In the genomic region with DNA sequence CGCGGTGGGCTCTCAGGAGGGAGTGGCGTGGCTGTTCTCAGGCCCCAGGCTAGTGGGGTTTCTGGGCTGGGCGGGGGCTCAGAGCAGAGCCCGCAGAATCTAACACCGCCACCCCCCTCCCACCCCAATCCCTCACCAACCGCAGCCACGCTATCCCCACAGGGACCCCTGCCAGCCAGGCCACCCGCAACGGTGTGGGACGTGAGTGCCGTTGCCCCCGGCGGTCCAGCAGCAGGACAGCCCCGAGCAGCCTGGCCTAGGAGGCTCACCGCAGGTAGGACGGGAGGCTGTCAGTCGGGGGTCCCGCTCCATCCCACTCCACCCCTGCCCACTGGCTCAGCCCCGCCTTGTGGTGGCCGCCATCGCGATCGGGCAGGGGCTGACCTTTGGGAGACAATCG, we compare ENCODE assay signal across 22 cellular contexts. TPM values are rescaled to one million over a fixed set of nuclear protein-coding genes. Genes with fewer than 3 reads are reported as not detected.
"Had no signal": no experiment of that assay in that cellular context is flagged by ENCODE, and none has a peak within 500 bp of the region (broad histone marks: within the 10 kb centered on the region; RNA-seq: fewer than 3 reads in every experiment).

A gene with protein sequence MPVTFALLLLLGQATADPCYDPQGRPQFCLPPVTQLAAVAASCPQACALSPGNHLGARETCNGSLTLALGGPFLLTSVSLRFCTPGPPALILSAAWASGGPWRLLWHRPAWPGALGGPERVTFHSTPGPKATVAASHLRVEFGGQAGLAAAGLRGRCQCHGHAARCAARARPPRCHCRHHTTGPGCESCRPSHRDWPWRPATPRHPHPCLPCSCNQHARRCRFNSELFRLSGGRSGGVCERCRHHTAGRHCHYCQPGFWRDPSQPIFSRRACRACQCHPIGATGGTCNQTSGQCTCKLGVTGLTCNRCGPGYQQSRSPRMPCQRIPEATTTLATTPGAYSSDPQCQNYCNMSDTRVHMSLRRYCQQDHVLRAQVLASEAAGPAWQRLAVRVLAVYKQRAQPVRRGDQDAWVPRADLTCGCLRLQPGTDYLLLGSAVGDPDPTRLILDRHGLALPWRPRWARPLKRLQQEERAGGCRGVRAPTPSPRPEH (minus strand): TSS at position 24 of the 400 bp plus-strand sequence. CDS start 2,031 bp downstream, outside the sequence.

- DNase-seq: activated CD4-positive, alpha-beta T cell treated with anti-CD3 and anti-CD28 coated beads, Interleukin-2, amount 50 U/mL, for 1 hour; activated CD8-positive, alpha-beta memory T cell treated with anti-CD3 and anti-CD28 coated beads for 24 hours; activated CD8-positive, alpha-beta memory T cell treated with anti-CD3 and anti-CD28 coated beads, Interleukin-2, amount 50 U/mL, for 48 hours; activated effector memory CD4-positive, alpha-beta T cell treated with Interleukin-2 at 50 U/mL for 16 hours; activated naive CD4-positive, alpha-beta T cell treated with anti-CD3 and anti-CD28 coated beads, Interleukin-2, amount 50 U/mL, for 16 hours; activated T-cell treated with anti-CD3 and anti-CD28 coated beads, Interleukin-2, amount 50 U/mL, for 48 hours; cerebellar nuclear complex; effector CD8-positive, alpha-beta T cell; lower lobe of right lung; occipital lobe; trophoblast cell had no signal

- H3K27ac Mint-ChIP-seq: natural killer cell treated with Interleukin-12 subunit alpha and Interleukin-12 subunit beta and Interleukin-15 and Interleukin-18, amount 100 ng/mL, for 72 hours; stimulated activated naive CD8-positive, alpha-beta T cell treated with anti-CD3 and anti-CD28 coated beads, Interleukin-15, Interleukin-2, amounts not matched to agents 100 ng/mL and 50 ng/mL, for 24 hours had no signal

- H3K27me3 ChIP-seq: ascending aorta, esophagus muscularis mucosa, gastroesophageal sphincter, suprapubic skin, vagina had no signal

- H3K27ac ChIP-seq: ascending aorta, esophagus muscularis mucosa, gastroesophageal sphincter, lower lobe of right lung, suprapubic skin, vagina had no signal

- H3K9me3 ChIP-seq: ascending aorta, esophagus muscularis mucosa, gastroesophageal sphincter, lower lobe of right lung, suprapubic skin, vagina had no signal

- ATAC-seq: activated CD4-positive, CD25-positive, alpha-beta regulatory T cell treated with anti-CD3 and anti-CD28 coated beads, Interleukin-2, amount 50 U/mL, for 24 hours; gastroesophageal sphincter; lower lobe of right lung; natural killer cell treated with Interleukin-12 subunit alpha and Interleukin-12 subunit beta and Interleukin-15 and Interleukin-18, amount 100 ng/mL, for 72 hours had no signal

- H3K27me3 Mint-ChIP-seq: natural killer cell treated with Interleukin-12 subunit alpha and Interleukin-12 subunit beta and Interleukin-15 and Interleukin-18, amount 100 ng/mL, for 72 hours; stimulated activated naive CD8-positive, alpha-beta T cell treated with anti-CD3 and anti-CD28 coated beads, Interleukin-15, Interleukin-2, amounts not matched to agents 100 ng/mL and 50 ng/mL, for 24 hours had no signal

- H3K36me3 ChIP-seq: ascending aorta, esophagus muscularis mucosa, gastroesophageal sphincter, lower lobe of right lung, suprapubic skin, vagina had no signal

- H3K9me3 Mint-ChIP-seq: mesothelial cell of epicardium; natural killer cell treated with Interleukin-12 subunit alpha and Interleukin-12 subunit beta and Interleukin-15 and Interleukin-18, amount 100 ng/mL, for 72 hours; stimulated activated naive CD8-positive, alpha-beta T cell treated with anti-CD3 and anti-CD28 coated beads, Interleukin-15, Interleukin-2, amounts not matched to agents 100 ng/mL and 50 ng/mL, for 24 hours had no signal

- H3K36me3 Mint-ChIP-seq: mesothelial cell of epicardium; natural killer cell treated with Interleukin-12 subunit alpha and Interleukin-12 subunit beta and Interleukin-15 and Interleukin-18, amount 100 ng/mL, for 72 hours had no signal

- H3K4me3 Mint-ChIP-seq: mesothelial cell of epicardium; natural killer cell treated with Interleukin-12 subunit alpha and Interleukin-12 subunit beta and Interleukin-15 and Interleukin-18, amount 100 ng/mL, for 72 hours; stimulated activated naive CD8-positive, alpha-beta T cell treated with anti-CD3 and anti-CD28 coated beads, Interleukin-15, Interleukin-2, amounts not matched to agents 100 ng/mL and 50 ng/mL, for 24 hours had no signal

- H3K4me3 ChIP-seq: ascending aorta, esophagus muscularis mucosa, gastroesophageal sphincter, lower lobe of right lung, suprapubic skin, vagina had no signal

RNA-seq across cellular contexts. Expression of the gene that starts here (rescaled TPM):
- total RNA-seq: ascending aorta, bronchial epithelial cell, endothelial cell of umbilical vein, occipital lobe had no signal
